Comparison of ENCODE assay signal across 8 cellular contexts in genomic region chr10:4512557-4513286, GRCh38.
A peak's percentile ranks its signal among the peaks of the same experiment; 100 is the strongest.
DNase-seq lines count a peak whose midpoint lies in the region; ATAC-seq, FAIRE-seq and TF ChIP-seq lines count a peak whose summit lies in the region.

No MANE protein-coding gene starts in this region.

- TF ChIP-seq EP300 in HepG2 (IDR thresholded peaks at IDR 0.05; ENCODE audit: low read depth in 2 of 2, low read length in 2 of 2) = no peak
- no peak for TF ChIP-seq EP300 in HepG2 (CRISPR knock-in tag; IDR thresholded peaks at IDR 0.05; ENCODE audit: borderline replicate concordance)

- no peak for TF ChIP-seq RAD21 in HepG2 (CRISPR knock-in tag; IDR thresholded peaks at IDR 0.05)

- POLR2A ChIA-PET in HepG2 (lab: Yijun Ruan, JAX) = no interaction called here

- H3K4me1 ChIP-seq in Karpas-422 (ENCODE audit: low read length) = peaks cover 21% of the 10 kb centered on the region
- H3K4me1 ChIP-seq in HepG2 (ENCODE audit: insufficient read depth, low read length) = no peaks in the 10 kb centered on the region

- no peaks in the 10 kb centered on the region for H3K9me2 ChIP-seq in Karpas-422 (replicated peaks; ENCODE audit: insufficient read depth, low read length)

- 8% methylated on average over 6 of the region's 6 CpGs for WGBS in HepG2 (ENCODE audit: low lambda C conversion rate)

- DNase-seq in COR-L47 (lab: John Stamatoyannopoulos, UW) = peak; percentile 1
- DNase-seq in Karpas-422 = peak; percentile 49
- peak; percentile 69 to 87 for DNase-seq in T47D (ENCODE audit: low read depth in 1 of 2, low spot score in 1 of 2)
- DNase-seq in HepG2 (ENCODE audit: low spot score) = peak; percentile 2

- H3K4me3 ChIP-seq in Karpas-422 (ENCODE audit: low read length) (no peak overlapping the region), HepG2 (replicated peaks in 1 of 3; ENCODE audit: insufficient read depth in 1 of 3, low read depth in 2 of 3, low read length in 3 of 3) (no peak overlapping the region)

- no peak for ATAC-seq in HepG2
- no peak for ATAC-seq in GM21825 (IDR thresholded peaks at IDR 0.05; ENCODE audit: unreplicated experiment)
- no peak for ATAC-seq in HG03095 (IDR thresholded peaks at IDR 0.05; ENCODE audit: unreplicated experiment)
- no peak for ATAC-seq in HG03469 (IDR thresholded peaks at IDR 0.05; ENCODE audit: unreplicated experiment)
- ATAC-seq in GM21423 (IDR thresholded peaks at IDR 0.05; ENCODE audit: unreplicated experiment) = no peak

- H3K36me3 ChIP-seq in Karpas-422 (ENCODE audit: insufficient read depth, low read length) = no peaks in the 10 kb centered on the region
- H3K36me3 ChIP-seq in HepG2 (replicated peaks in 1 of 2; ENCODE audit: control insufficient read depth in 1 of 2, insufficient read depth in 2 of 2, low read length in 2 of 2) = no peaks in the 10 kb centered on the region

- BruUV-seq in HepG2 (replicated peaks; lab: Mats Ljungman, UMichigan) = no TSS peak

- H2AFZ ChIP-seq in Karpas-422 (ENCODE audit: low read length) = no peak overlapping the region
- no peak overlapping the region for H2AFZ ChIP-seq in HepG2 (ENCODE audit: low read length)

- H3K79me2 ChIP-seq in Karpas-422 (ENCODE audit: low read length) (no peaks in the 10 kb centered on the region), HepG2 (ENCODE audit: insufficient read depth, low read length) (no peaks in the 10 kb centered on the region)

- in situ Hi-C loops in T47D (cut with HindIII; ENCODE audit: low pct_unique_long_range_greater_than_20kb, low sequenced_read_pairs) = no loop called here
- in situ Hi-C loops in HepG2 (cut with HindIII; ENCODE audit: extremely low pct_ligation_motif_present, low pct_unique_long_range_greater_than_20kb) = no loop called here

- H3K4me2 ChIP-seq in Karpas-422 (ENCODE audit: low read depth, low read length, poor library complexity, severe bottlenecking) = no peak overlapping the region
- no peak overlapping the region for H3K4me2 ChIP-seq in HepG2 (ENCODE audit: low read depth, low read length)

- CTCF ChIA-PET in HepG2 (lab: Yijun Ruan, JAX; ENCODE audit: low intra/inter-chr PET ratio, low total read pairs) = no interaction called here

- no peaks in the 10 kb centered on the region for H3K9me3 ChIP-seq in Karpas-422 (ENCODE audit: low read length)
- H3K9me3 ChIP-seq in HepG2 (ENCODE audit: low read length) = no peaks in the 10 kb centered on the region

- no peaks in the 10 kb centered on the region for H4K20me1 ChIP-seq in Karpas-422 (ENCODE audit: insufficient read depth, low read depth, low read length)
- H4K20me1 ChIP-seq in HepG2 (ENCODE audit: insufficient read depth, low read length) = no peaks in the 10 kb centered on the region

- peak; percentile 27 for TF ChIP-seq CTCF in HepG2 (CRISPR knock-in tag; IDR thresholded peaks at IDR 0.05)

- no peak for FAIRE-seq in HepG2 (lab: Jason Lieb, UNC)

- H3K9ac ChIP-seq in Karpas-422 (ENCODE audit: low read length) (no peak overlapping the region), HepG2 (ENCODE audit: insufficient read depth, low read depth, low read length) (no peak overlapping the region)

- H3K27me3 ChIP-seq in Karpas-422 (ENCODE audit: low read length) = no peaks in the 10 kb centered on the region
- peaks cover 2 to 9% of the 10 kb centered on the region in 2 experiments; a peak in 2 of 5 replicates for H3K27me3 ChIP-seq in HepG2 (ENCODE audit: control insufficient read depth in 1 of 2, insufficient read depth in 2 of 2, low read length in 2 of 2)

- intact Hi-C loops in HepG2 (cut with micrococcal nuclease; ENCODE audit: unreplicated experiment) = no loop called here

- H3K27ac ChIP-seq in Karpas-422 (ENCODE audit: low read length) (no peak overlapping the region), HepG2 (ENCODE audit: extremely low read length, insufficient read depth, low read length) (no peak overlapping the region)

- TF ChIP-seq POLR2A in HepG2 (IDR thresholded peaks at IDR 0.05; ENCODE audit: insufficient read depth in 1 of 2, low read depth in 2 of 2, low read length in 2 of 2) = no peak

TF ChIP-seq in HepG2, 621 proteins besides CTCF, POLR2A, EP300 and RAD21:
- TF ChIP-seq ATF7 (IDR thresholded peaks at IDR 0.05) = no peak
- no peak for TF ChIP-seq ATF7 (CRISPR knock-in tag; IDR thresholded peaks at IDR 0.05)
- TF ChIP-seq ZNF24 (IDR thresholded peaks at IDR 0.05) = no peak
- TF ChIP-seq IRF9 (CRISPR knock-in tag; IDR thresholded peaks at IDR 0.05; ENCODE audit: borderline replicate concordance) = no peak
- TF ChIP-seq TBL1XR1 (IDR thresholded peaks at IDR 0.05; ENCODE audit: borderline replicate concordance, low read length, partially characterized antibody) = no peak
- no peak for TF ChIP-seq MEIS2 (CRISPR knock-in tag; IDR thresholded peaks at IDR 0.05)
- no peak for TF ChIP-seq ZBTB25 (CRISPR knock-in tag; IDR thresholded peaks at IDR 0.05)
- TF ChIP-seq FOXP4 (CRISPR knock-in tag; IDR thresholded peaks at IDR 0.05) = no peak
- TF ChIP-seq HIVEP1 (CRISPR knock-in tag; IDR thresholded peaks at IDR 0.05) = no peak
- TF ChIP-seq ZNF317 (CRISPR knock-in tag; IDR thresholded peaks at IDR 0.05) = no peak
- TF ChIP-seq STAG1 (CRISPR knock-in tag; IDR thresholded peaks at IDR 0.05) = peak; percentile 40
- no peak for TF ChIP-seq ARNT (IDR thresholded peaks at IDR 0.05)
- TF ChIP-seq SMC3 (IDR thresholded peaks at IDR 0.05; ENCODE audit: low read length) = 0 out of 2 replicates have a peak, but pooled peaks have one; percentile 12
- no peak for TF ChIP-seq GATAD2A (CRISPR knock-in tag; IDR thresholded peaks at IDR 0.05)
- no peak for TF ChIP-seq TCF12 (IDR thresholded peaks at IDR 0.05)
- no peak for TF ChIP-seq TCF12 (CRISPR knock-in tag; IDR thresholded peaks at IDR 0.05)
- TF ChIP-seq SATB2 (CRISPR knock-in tag; IDR thresholded peaks at IDR 0.05) = no peak
- TF ChIP-seq TERF1 (CRISPR knock-in tag; IDR thresholded peaks at IDR 0.05) = no peak

Comparison
In these comparisons a context has a peak if more than half of its experiments do, and no peak if none do; other contexts are left out.
1. DNase-seq: peak in every context shown above with its lines; median percentile 78 in T47D; 49 in Karpas-422; 2 in HepG2; 1 in COR-L47.